25 cellular contexts compared by ENCODE assay signal in genomic region chr7:10696064-10696463, GRCh38.
"Had no signal": no experiment of that assay in that cellular context is flagged by ENCODE, and none has a peak within 500 bp of the region (broad histone marks: within the 10 kb centered on the region; RNA-seq: fewer than 3 reads in every experiment).

No MANE protein-coding gene starts in this region.

- H3K9me3 ChIP-seq: gastrocnemius medialis, prostate gland, thyroid gland, vagina had no signal

- H3K27ac ChIP-seq: dorsolateral prefrontal cortex, gastrocnemius medialis, lower lobe of right lung, prostate gland, right atrium auricular region, thyroid gland, vagina had no signal

- H3K36me3 Mint-ChIP-seq: natural killer cell had no signal

- H3K4me1 ChIP-seq: gastrocnemius medialis, lower lobe of right lung, prostate gland, right atrium auricular region, thyroid gland, vagina had no signal

- DNase-seq: dorsolateral prefrontal cortex; effector CD4-positive, alpha-beta T cell; foreskin fibroblast; gastrocnemius medialis; head of caudate nucleus; kidney glomerular epithelial cell; left colon; left ventricle myocardium superior; lower lobe of right lung; natural killer cell; nucleus accumbens; stimulated activated CD4-positive, alpha-beta T cell treated with anti-CD3 and anti-CD28 coated beads, Interleukin-12 subunit alpha, Interleukin-12 subunit beta, amount 100 ng/mL, for 4 hours; stimulated activated CD4-positive, alpha-beta T cell treated with anti-CD3 and anti-CD28 coated beads, Interleukin-1b, Interleukin-23, amount 100 ng/mL, for 48 hours; stimulated activated CD4-positive, alpha-beta T cell treated with anti-CD3 and anti-CD28 coated beads, Interleukin-4, amount 100 ng/mL, for 1 hour; stimulated activated CD8-positive, alpha-beta memory T cell treated with anti-CD3 and anti-CD28 coated beads, Interleukin-4, amount 100 ng/mL, for 48 hours; stimulated activated naive CD4-positive, alpha-beta T cell; stimulated activated naive CD8-positive, alpha-beta T cell treated with anti-CD3 and anti-CD28 coated beads, Interleukin-15, amount 100 ng/mL, for 72 hours; thyroid gland; trophoblast cell had no signal

- H3K4me1 Mint-ChIP-seq: natural killer cell; neural crest cell; stimulated activated naive CD8-positive, alpha-beta T cell treated with anti-CD3 and anti-CD28 coated beads, Interleukin-15, amount 100 ng/mL, for 72 hours had no signal

- H3K27me3 ChIP-seq: dorsolateral prefrontal cortex, gastrocnemius medialis, right atrium auricular region, thyroid gland, vagina had no signal

- ATAC-seq: gastrocnemius medialis; left colon; left ventricle myocardium superior; lower lobe of right lung; natural killer cell; sciatic nerve; stimulated activated naive CD8-positive, alpha-beta T cell treated with anti-CD3 and anti-CD28 coated beads, Interleukin-15, amount 100 ng/mL, for 72 hours had no signal

- H3K4me3 ChIP-seq: dorsolateral prefrontal cortex, gastrocnemius medialis, lower lobe of right lung, prostate gland, right atrium auricular region, smooth muscle cell, thyroid gland, vagina had no signal

- H3K4me3 Mint-ChIP-seq: natural killer cell; neural crest cell; stimulated activated naive CD8-positive, alpha-beta T cell treated with anti-CD3 and anti-CD28 coated beads, Interleukin-15, amount 100 ng/mL, for 72 hours had no signal

- H3K27ac Mint-ChIP-seq: natural killer cell; stimulated activated naive CD8-positive, alpha-beta T cell treated with anti-CD3 and anti-CD28 coated beads, Interleukin-15, amount 100 ng/mL, for 72 hours had no signal

- H3K36me3 ChIP-seq: gastrocnemius medialis, lower lobe of right lung, prostate gland, right atrium auricular region, thyroid gland, vagina had no signal

- H3K4me2 ChIP-seq: smooth muscle cell had no signal
